In the genomic region with DNA sequence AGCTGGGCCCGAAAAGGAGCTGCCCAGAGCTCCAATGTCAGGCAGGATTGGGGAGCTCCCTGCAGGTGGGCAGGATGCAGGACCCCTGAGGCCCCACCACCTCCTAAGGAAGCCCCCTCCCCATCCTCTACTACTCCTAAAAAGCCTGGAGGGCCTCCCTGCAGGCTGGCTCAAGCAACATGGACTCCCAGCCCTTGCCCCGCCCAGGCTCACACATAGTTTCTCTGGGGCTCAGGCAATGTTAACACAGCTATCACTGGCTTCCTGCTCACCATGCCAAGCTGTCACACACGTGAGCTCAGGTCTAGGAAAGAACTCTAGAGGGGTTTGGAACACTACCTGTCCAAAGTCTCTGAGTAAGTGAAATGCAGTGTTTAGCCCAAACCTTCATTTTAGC, we compare ENCODE assay signal across 1 cellular context.
TF ChIP-seq lines count a peak whose summit lies in the region.

No MANE protein-coding gene starts in this region.

TF ChIP-seq in HepG2, 621 proteins besides CTCF, POLR2A, EP300 and RAD21 (continued from another document and continues in another):
- TF ChIP-seq, protein P1, sequence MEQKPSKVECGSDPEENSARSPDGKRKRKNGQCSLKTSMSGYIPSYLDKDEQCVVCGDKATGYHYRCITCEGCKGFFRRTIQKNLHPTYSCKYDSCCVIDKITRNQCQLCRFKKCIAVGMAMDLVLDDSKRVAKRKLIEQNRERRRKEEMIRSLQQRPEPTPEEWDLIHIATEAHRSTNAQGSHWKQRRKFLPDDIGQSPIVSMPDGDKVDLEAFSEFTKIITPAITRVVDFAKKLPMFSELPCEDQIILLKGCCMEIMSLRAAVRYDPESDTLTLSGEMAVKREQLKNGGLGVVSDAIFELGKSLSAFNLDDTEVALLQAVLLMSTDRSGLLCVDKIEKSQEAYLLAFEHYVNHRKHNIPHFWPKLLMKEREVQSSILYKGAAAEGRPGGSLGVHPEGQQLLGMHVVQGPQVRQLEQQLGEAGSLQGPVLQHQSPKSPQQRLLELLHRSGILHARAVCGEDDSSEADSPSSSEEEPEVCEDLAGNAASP (CRISPR knock-in tag; IDR thresholded peaks at IDR 0.05; ENCODE audit: borderline replicate concordance), result no peak
- TF ChIP-seq TGIF2 (CRISPR knock-in tag; IDR thresholded peaks at IDR 0.05), result no peak
- TF ChIP-seq WIZ (CRISPR knock-in tag; IDR thresholded peaks at IDR 0.05), result no peak
- TF ChIP-seq NFYC (CRISPR knock-in tag; IDR thresholded peaks at IDR 0.05), result no peak
- TF ChIP-seq, protein P2, sequence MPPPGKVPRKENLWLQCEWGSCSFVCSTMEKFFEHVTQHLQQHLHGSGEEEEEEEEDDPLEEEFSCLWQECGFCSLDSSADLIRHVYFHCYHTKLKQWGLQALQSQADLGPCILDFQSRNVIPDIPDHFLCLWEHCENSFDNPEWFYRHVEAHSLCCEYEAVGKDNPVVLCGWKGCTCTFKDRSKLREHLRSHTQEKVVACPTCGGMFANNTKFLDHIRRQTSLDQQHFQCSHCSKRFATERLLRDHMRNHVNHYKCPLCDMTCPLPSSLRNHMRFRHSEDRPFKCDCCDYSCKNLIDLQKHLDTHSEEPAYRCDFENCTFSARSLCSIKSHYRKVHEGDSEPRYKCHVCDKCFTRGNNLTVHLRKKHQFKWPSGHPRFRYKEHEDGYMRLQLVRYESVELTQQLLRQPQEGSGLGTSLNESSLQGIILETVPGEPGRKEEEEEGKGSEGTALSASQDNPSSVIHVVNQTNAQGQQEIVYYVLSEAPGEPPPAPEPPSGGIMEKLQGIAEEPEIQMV (CRISPR knock-in tag; IDR thresholded peaks at IDR 0.05; ENCODE audit: low read depth), result no peak
- no peak for TF ChIP-seq ZNF619 (CRISPR knock-in tag; IDR thresholded peaks at IDR 0.05)
- no peak for TF ChIP-seq SIX4 (CRISPR knock-in tag; IDR thresholded peaks at IDR 0.05)
- TF ChIP-seq, protein P3, sequence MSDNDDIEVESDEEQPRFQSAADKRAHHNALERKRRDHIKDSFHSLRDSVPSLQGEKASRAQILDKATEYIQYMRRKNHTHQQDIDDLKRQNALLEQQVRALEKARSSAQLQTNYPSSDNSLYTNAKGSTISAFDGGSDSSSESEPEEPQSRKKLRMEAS (IDR thresholded peaks at IDR 0.05), result 0 out of 2 replicates have a peak, but pooled peaks have one; percentile 15
- TF ChIP-seq ZNF576 (CRISPR knock-in tag; IDR thresholded peaks at IDR 0.05), result no peak
- TF ChIP-seq SIX1 (CRISPR knock-in tag; IDR thresholded peaks at IDR 0.05; ENCODE audit: borderline replicate concordance), result no peak
- TF ChIP-seq SSRP1 (CRISPR knock-in tag; IDR thresholded peaks at IDR 0.05), result no peak
- 0 out of 2 replicates have a peak, but pooled peaks have one; percentile 40 for TF ChIP-seq YEATS4 (CRISPR knock-in tag; IDR thresholded peaks at IDR 0.05; ENCODE audit: borderline replicate concordance)
- no peak for TF ChIP-seq SOX13 (IDR thresholded peaks at IDR 0.05)
- TF ChIP-seq SOX13 (CRISPR knock-in tag; conservative IDR thresholded peaks at IDR 0.05 in 1 of 2, IDR thresholded peaks at IDR 0.05 in 1 of 2), result no peak
- 0 out of 2 replicates have a peak, but pooled peaks have one; percentile 34 for TF ChIP-seq ZNF839 (CRISPR knock-in tag; IDR thresholded peaks at IDR 0.05; ENCODE audit: borderline replicate concordance)
- TF ChIP-seq ZFP36L1 (CRISPR knock-in tag; IDR thresholded peaks at IDR 0.05), result no peak
- peak; percentile 47; the same call in 1 of the 2 replicates for TF ChIP-seq ZFY (CRISPR knock-in tag; IDR thresholded peaks at IDR 0.05)
- TF ChIP-seq NFKBIZ (CRISPR knock-in tag; IDR thresholded peaks at IDR 0.05), result no peak
- TF ChIP-seq NKX3-1 (CRISPR knock-in tag; IDR thresholded peaks at IDR 0.05), result no peak
- TF ChIP-seq, protein P4, sequence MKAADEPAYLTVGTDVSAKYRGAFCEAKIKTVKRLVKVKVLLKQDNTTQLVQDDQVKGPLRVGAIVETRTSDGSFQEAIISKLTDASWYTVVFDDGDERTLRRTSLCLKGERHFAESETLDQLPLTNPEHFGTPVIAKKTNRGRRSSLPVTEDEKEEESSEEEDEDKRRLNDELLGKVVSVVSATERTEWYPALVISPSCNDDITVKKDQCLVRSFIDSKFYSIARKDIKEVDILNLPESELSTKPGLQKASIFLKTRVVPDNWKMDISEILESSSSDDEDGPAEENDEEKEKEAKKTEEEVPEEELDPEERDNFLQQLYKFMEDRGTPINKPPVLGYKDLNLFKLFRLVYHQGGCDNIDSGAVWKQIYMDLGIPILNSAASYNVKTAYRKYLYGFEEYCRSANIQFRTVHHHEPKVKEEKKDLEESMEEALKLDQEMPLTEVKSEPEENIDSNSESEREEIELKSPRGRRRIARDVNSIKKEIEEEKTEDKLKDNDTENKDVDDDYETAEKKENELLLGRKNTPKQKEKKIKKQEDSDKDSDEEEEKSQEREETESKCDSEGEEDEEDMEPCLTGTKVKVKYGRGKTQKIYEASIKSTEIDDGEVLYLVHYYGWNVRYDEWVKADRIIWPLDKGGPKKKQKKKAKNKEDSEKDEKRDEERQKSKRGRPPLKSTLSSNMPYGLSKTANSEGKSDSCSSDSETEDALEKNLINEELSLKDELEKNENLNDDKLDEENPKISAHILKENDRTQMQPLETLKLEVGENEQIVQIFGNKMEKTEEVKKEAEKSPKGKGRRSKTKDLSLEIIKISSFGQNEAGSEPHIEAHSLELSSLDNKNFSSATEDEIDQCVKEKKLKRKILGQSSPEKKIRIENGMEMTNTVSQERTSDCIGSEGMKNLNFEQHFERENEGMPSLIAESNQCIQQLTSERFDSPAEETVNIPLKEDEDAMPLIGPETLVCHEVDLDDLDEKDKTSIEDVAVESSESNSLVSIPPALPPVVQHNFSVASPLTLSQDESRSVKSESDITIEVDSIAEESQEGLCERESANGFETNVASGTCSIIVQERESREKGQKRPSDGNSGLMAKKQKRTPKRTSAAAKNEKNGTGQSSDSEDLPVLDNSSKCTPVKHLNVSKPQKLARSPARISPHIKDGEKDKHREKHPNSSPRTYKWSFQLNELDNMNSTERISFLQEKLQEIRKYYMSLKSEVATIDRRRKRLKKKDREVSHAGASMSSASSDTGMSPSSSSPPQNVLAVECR (CRISPR knock-in tag; IDR thresholded peaks at IDR 0.05; ENCODE audit: borderline replicate concordance), result peak; percentile 36; the same call in 1 of the 2 replicates
- TF ChIP-seq, protein P5, sequence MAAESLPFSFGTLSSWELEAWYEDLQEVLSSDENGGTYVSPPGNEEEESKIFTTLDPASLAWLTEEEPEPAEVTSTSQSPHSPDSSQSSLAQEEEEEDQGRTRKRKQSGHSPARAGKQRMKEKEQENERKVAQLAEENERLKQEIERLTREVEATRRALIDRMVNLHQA (CRISPR knock-in tag; IDR thresholded peaks at IDR 0.05), result no peak
- no peak for TF ChIP-seq ZNF44 (CRISPR knock-in tag; IDR thresholded peaks at IDR 0.05)
- no peak for TF ChIP-seq ZKSCAN8 (CRISPR knock-in tag; IDR thresholded peaks at IDR 0.05; ENCODE audit: borderline replicate concordance)
- no peak for TF ChIP-seq ZNF562 (CRISPR knock-in tag; IDR thresholded peaks at IDR 0.05; ENCODE audit: borderline replicate concordance)
- TF ChIP-seq MNT (IDR thresholded peaks at IDR 0.05), result no peak
- TF ChIP-seq ZNF570 (CRISPR knock-in tag; IDR thresholded peaks at IDR 0.05; ENCODE audit: borderline replicate concordance), result no peak
- TF ChIP-seq ZNF670 (CRISPR knock-in tag; IDR thresholded peaks at IDR 0.05; ENCODE audit: borderline replicate concordance), result no peak
- no peak for TF ChIP-seq SIN3A (IDR thresholded peaks at IDR 0.05; ENCODE audit: borderline replicate concordance, low read depth, low read length)
- no peak for TF ChIP-seq ZNF205 (CRISPR knock-in tag; IDR thresholded peaks at IDR 0.05)
- no peak for TF ChIP-seq ZNF850 (CRISPR knock-in tag; conservative IDR thresholded peaks at IDR 0.05)
- TF ChIP-seq PAX8 (CRISPR knock-in tag; IDR thresholded peaks at IDR 0.05; ENCODE audit: borderline replicate concordance), result no peak
- TF ChIP-seq MED13 (CRISPR knock-in tag; IDR thresholded peaks at IDR 0.05), result no peak
- TF ChIP-seq ZNF414 (CRISPR knock-in tag; IDR thresholded peaks at IDR 0.05), result no peak
- TF ChIP-seq, protein P6, sequence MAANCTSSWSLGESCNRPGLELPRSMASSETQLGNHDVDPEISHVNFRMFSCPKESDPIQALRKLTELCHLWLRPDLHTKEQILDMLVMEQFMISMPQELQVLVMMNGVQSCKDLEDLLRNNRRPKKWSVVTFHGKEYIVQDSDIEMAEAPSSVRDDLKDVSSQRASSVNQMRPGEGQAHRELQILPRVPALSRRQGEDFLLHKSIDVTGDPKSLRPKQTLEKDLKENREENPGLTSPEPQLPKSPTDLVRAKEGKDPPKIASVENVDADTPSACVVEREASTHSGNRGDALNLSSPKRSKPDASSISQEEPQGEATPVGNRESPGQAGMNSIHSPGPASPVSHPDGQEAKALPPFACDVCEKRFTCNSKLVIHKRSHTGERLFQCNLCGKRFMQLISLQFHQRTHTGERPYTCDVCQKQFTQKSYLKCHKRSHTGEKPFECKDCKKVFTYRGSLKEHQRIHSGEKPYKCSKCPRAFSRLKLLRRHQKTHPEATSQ (CRISPR knock-in tag; IDR thresholded peaks at IDR 0.05; ENCODE audit: borderline replicate concordance), result no peak
- no peak for TF ChIP-seq NFE2L2 (IDR thresholded peaks at IDR 0.05; ENCODE audit: low read length)
- TF ChIP-seq ZNF687 (CRISPR knock-in tag; IDR thresholded peaks at IDR 0.05), result peak; percentile 71
